1 cellular context compared by ENCODE assay signal in the genomic region with DNA sequence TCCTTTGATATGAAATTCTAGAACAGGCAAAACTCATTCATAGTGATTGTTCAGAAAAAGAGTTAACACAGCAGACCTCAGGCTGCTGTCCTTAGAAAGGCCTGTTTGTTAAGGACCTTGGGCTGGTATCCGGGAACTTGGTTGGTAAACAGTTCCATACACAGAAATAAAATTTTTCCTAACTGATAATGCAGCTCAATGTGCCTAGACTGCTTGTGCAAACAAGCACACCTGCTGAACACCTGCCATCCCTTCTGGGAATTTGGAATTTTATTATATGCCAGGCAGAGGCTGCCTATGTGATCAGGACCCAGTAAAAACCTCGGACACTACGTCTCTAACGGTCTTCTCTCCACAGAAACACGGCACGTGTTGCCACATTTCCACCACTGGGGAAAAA.
TF ChIP-seq lines count a peak whose summit lies in the region.

No MANE protein-coding gene starts in this region.

TF ChIP-seq in GM23338, 12 proteins besides CTCF, POLR2A, EP300 and RAD21 (continued from another document):
- TF ChIP-seq, protein P1, sequence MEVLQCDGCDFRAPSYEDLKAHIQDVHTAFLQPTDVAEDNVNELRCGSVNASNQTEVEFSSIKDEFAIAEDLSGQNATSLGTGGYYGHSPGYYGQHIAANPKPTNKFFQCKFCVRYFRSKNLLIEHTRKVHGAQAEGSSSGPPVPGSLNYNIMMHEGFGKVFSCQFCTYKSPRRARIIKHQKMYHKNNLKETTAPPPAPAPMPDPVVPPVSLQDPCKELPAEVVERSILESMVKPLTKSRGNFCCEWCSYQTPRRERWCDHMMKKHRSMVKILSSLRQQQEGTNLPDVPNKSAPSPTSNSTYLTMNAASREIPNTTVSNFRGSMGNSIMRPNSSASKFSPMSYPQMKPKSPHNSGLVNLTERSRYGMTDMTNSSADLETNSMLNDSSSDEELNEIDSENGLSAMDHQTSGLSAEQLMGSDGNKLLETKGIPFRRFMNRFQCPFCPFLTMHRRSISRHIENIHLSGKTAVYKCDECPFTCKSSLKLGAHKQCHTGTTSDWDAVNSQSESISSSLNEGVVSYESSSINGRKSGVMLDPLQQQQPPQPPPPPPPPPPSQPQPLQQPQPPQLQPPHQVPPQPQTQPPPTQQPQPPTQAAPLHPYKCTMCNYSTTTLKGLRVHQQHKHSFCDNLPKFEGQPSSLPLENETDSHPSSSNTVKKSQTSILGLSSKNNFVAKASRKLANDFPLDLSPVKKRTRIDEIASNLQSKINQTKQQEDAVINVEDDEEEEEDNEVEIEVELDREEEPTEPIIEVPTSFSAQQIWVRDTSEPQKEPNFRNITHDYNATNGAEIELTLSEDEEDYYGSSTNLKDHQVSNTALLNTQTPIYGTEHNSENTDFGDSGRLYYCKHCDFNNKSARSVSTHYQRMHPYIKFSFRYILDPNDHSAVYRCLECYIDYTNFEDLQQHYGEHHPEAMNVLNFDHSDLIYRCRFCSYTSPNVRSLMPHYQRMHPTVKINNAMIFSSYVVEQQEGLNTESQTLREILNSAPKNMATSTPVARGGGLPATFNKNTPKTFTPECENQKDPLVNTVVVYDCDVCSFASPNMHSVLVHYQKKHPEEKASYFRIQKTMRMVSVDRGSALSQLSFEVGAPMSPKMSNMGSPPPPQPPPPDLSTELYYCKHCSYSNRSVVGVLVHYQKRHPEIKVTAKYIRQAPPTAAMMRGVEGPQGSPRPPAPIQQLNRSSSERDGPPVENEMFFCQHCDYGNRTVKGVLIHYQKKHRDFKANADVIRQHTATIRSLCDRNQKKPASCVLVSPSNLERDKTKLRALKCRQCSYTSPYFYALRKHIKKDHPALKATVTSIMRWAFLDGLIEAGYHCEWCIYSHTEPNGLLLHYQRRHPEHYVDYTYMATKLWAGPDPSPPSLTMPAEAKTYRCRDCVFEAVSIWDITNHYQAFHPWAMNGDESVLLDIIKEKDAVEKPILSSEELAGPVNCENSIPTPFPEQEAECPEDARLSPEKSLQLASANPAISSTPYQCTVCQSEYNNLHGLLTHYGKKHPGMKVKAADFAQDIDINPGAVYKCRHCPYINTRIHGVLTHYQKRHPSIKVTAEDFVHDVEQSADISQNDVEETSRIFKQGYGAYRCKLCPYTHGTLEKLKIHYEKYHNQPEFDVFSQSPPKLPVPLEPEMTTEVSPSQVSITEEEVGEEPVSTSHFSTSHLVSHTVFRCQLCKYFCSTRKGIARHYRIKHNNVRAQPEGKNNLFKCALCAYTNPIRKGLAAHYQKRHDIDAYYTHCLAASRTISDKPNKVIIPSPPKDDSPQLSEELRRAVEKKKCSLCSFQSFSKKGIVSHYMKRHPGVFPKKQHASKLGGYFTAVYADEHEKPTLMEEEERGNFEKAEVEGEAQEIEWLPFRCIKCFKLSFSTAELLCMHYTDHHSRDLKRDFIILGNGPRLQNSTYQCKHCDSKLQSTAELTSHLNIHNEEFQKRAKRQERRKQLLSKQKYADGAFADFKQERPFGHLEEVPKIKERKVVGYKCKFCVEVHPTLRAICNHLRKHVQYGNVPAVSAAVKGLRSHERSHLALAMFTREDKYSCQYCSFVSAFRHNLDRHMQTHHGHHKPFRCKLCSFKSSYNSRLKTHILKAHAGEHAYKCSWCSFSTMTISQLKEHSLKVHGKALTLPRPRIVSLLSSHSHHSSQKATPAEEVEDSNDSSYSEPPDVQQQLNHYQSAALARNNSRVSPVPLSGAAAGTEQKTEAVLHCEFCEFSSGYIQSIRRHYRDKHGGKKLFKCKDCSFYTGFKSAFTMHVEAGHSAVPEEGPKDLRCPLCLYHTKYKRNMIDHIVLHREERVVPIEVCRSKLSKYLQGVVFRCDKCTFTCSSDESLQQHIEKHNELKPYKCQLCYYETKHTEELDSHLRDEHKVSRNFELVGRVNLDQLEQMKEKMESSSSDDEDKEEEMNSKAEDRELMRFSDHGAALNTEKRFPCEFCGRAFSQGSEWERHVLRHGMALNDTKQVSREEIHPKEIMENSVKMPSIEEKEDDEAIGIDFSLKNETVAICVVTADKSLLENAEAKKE (CRISPR knock-in tag; IDR thresholded peaks at IDR 0.05), result no peak
- TF ChIP-seq REST (IDR thresholded peaks at IDR 0.05; ENCODE audit: unreplicated experiment) (no peak), EZH2phosphoT487 (IDR thresholded peaks at IDR 0.05; ENCODE audit: unreplicated experiment) (no peak)
